ENCODE assay signal across 38 cellular contexts in genomic region chr19:48023011-48023410, GRCh38. TPM values are rescaled to one million over a fixed set of nuclear protein-coding genes. Genes with fewer than 3 reads are reported as not detected.
"Had no signal": no experiment of that assay in that cellular context is flagged by ENCODE, and none has a peak within 500 bp of the region (broad histone marks: within the 10 kb centered on the region; RNA-seq: fewer than 3 reads in every experiment).

No MANE protein-coding gene starts in this region.

- H3K9me3 ChIP-seq: MG63 had no signal

- H3K4me3 ChIP-seq: MG63 had no signal

- H3K36me3 ChIP-seq: MG63 had no signal

- DNase-seq: Karpas-422, Kasumi-1, MG63, MM.1S, MV-4-11, NCI-H1048, NCI-H1092, NCI-H1092 treated with DMSO at 0.1 percent for 48 hours, NCI-H1105, NCI-H1105 treated with DMSO at 0.1 percent for 48 hours, NCI-H1417, NCI-H1417 treated with DMSO at 0.1 percent for 48 hours, NCI-H1436, NCI-H1436 treated with DMSO at 0.1 percent for 48 hours, NCI-H146, NCI-H1694, NCI-H1694 treated with DMSO at 0.1 percent for 48 hours, NCI-H187, NCI-H187 treated with DMSO at 0.1 percent for 48 hours, NCI-H1930, NCI-H2029, NCI-H2029 treated with DMSO at 0.1 percent for 48 hours, NCI-H2081, NCI-H2081 treated with DMSO at 0.1 percent for 48 hours, NCI-H2107, NCI-H2171, NCI-H2227 treated with DMSO at 0.1 percent for 48 hours, NCI-H226, NCI-H345, NCI-H446, NCI-H446 treated with DMSO at 0.1 percent for 48 hours, NCI-H510A, NCI-H510A treated with DMSO at 0.1 percent for 48 hours, NCI-H524, NCI-H524 treated with DMSO at 0.1 percent for 48 hours had no signal

RNA-seq across cellular contexts. Expression of gene CABP5, which starts 20.9 kb away (rescaled TPM):
- total RNA-seq: LHCN-M2, MCF 10A, NCI-H460 had no signal

RNA-seq across cellular contexts. Expression of gene ELSPBP1, which starts 28.6 kb away (rescaled TPM):
- total RNA-seq: LHCN-M2, MCF 10A, NCI-H460 had no signal

RNA-seq across cellular contexts. Expression of gene BSPH1, which starts 31.0 kb away (rescaled TPM):
- total RNA-seq: LHCN-M2, MCF 10A, NCI-H460 had no signal
